In the genomic region with DNA sequence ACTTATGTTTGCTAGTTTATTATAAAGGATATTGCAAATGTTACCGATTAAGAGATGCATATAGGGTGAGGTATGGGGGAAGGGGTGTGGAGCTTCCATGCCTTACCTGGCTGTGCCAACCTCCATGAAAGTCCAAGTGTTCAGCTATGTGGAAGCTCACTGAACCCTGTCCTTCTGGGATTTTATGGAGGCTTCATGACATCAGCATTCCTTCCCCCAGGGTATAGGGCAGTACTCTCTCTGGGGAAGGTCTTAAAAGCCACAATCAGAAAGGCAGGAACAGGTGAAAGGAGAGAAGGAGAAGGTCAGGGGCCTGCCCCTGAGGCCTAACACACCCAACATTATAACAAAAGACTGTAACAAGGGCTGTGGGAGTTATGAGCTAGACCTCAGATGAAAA, we compare ENCODE assay signal across 1 cellular context.
TF ChIP-seq lines count a peak whose summit lies in the region.

No MANE protein-coding gene starts in this region.

TF ChIP-seq in GM23338, 12 proteins besides CTCF, POLR2A, EP300 and RAD21 (continued from another document):
- TF ChIP-seq ZNF462 (CRISPR knock-in tag; IDR thresholded peaks at IDR 0.05): no peak
- TF ChIP-seq EZH2 (IDR thresholded peaks at IDR 0.05; ENCODE audit: low read depth, unreplicated experiment): no peak
